13 cellular contexts compared by ENCODE assay signal in the genomic region with DNA sequence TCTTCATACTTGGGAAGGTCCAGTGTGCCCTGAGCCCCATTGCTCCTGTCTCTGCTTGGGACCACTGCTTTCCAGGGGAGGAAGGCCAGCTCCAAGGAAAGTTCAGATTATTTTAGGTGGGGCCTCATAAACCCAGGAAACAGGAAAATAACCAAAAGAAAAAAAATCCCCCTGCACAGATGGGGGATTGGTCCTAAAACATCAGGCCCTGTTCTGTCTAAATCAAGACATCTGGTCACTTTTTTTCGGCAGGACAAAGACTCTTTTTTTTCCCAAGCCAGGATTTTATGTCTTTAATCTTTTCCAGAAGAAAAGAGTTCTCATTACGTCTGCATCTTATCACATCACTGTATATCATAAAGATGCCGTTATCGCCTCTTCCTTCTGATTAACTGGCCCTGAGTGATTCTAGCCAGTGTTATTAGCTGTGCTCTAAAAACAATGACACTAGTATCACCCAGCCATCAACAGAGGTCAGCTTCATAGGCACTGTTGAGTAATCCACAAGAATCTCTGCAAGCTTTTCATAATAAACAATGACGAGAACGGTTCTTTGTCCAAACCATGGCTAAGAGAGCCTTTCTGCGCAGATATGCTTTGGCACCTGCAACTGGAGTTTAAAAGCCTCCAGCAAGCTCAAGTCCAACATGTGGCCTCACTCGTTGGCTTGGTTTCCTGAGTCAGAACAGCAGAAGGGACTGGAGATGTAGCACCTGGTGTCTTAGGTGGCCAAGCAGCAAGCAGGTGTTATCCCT.
A peak's percentile ranks its signal among the peaks of the same experiment; 100 is the strongest.
DNase-seq lines count a peak whose midpoint lies in the region; ATAC-seq lines count a peak whose summit lies in the region.
"Had no signal": no experiment of that assay in that cellular context is flagged by ENCODE, and none has a peak within 500 bp of the region (broad histone marks: within the 10 kb centered on the region; RNA-seq: fewer than 3 reads in every experiment).

No MANE protein-coding gene starts in this region.

- POLR2A ChIA-PET in naive thymus-derived CD8-positive, alpha-beta T cell (lab: Charles Lee): no interaction called here

- peaks cover 0 to 5% (median 0%) of the 10 kb centered on the region in 4 donors for H3K4me1 Mint-ChIP-seq in naive thymus-derived CD8-positive, alpha-beta T cell
- H3K4me1 Mint-ChIP-seq: activated naive CD4-positive, alpha-beta T cell treated with anti-CD3 and anti-CD28 coated beads, Interleukin-2, amount 10 ng/mL, durations not matched to agents 7 days and 5 days; CD4-positive, alpha-beta memory T cell had no signal

- peak; percentile 66 for DNase-seq in COLO829 (ENCODE audit: low spot score)
- peak in 33 of 58 donors; percentile 7 to 87 (median 42) for DNase-seq in anterior cingulate cortex (lab: John Stamatoyannopoulos, UW)
- peak; percentile 96 for DNase-seq in globus pallidus (ENCODE audit: low spot score)
- peak; percentile 78 for DNase-seq in sciatic nerve (ENCODE audit: low spot score)
- DNase-seq in activated CD4-positive, alpha-beta T cell treated with anti-CD3 and anti-CD28 coated beads, Interleukin-2, amount 50 U/mL, for 4 hours: no peak
- DNase-seq in naive thymus-derived CD8-positive, alpha-beta T cell: no peak
- DNase-seq in mesenteric fat pad (ENCODE audit: low spot score): no peak
- DNase-seq: activated CD4-positive, alpha-beta T cell treated with anti-CD3 and anti-CD28 coated beads for 1 hour; activated naive CD4-positive, alpha-beta T cell treated with anti-CD3 and anti-CD28 coated beads, Interleukin-2, amount 10 ng/mL, durations not matched to agents 7 days and 5 days; CD4-positive, alpha-beta memory T cell; NCI-H1105 treated with DMSO at 0.1 percent for 48 hours; nephron progenitor cell had no signal

- no peak overlapping the region for H3K27ac Mint-ChIP-seq in naive thymus-derived CD8-positive, alpha-beta T cell
- H3K27ac Mint-ChIP-seq: activated naive CD4-positive, alpha-beta T cell treated with anti-CD3 and anti-CD28 coated beads, Interleukin-2, amount 10 ng/mL, durations not matched to agents 7 days and 5 days; CD4-positive, alpha-beta memory T cell; nephron progenitor cell had no signal

- H3K27me3 Mint-ChIP-seq in naive thymus-derived CD8-positive, alpha-beta T cell: peaks cover 0 to 8% (median 2%) of the 10 kb centered on the region in 5 donors
- H3K27me3 Mint-ChIP-seq: activated naive CD4-positive, alpha-beta T cell treated with anti-CD3 and anti-CD28 coated beads, Interleukin-2, amount 10 ng/mL, durations not matched to agents 7 days and 5 days had no signal

- ATAC-seq in sciatic nerve (peak; percentile 94), HG02798 (IDR thresholded peaks at IDR 0.05; ENCODE audit: poor library complexity, unreplicated experiment) (no peak)
- ATAC-seq in naive thymus-derived CD8-positive, alpha-beta T cell: no peak

- intact Hi-C loops in sciatic nerve (cut with DNase I): no loop called here

- H3K9me3 Mint-ChIP-seq in naive thymus-derived CD8-positive, alpha-beta T cell: no peaks in the 10 kb centered on the region
- H3K9me3 Mint-ChIP-seq: activated naive CD4-positive, alpha-beta T cell treated with anti-CD3 and anti-CD28 coated beads, Interleukin-2, amount 10 ng/mL, durations not matched to agents 7 days and 5 days; CD4-positive, alpha-beta memory T cell; nephron progenitor cell had no signal

- no peaks in the 10 kb centered on the region for H3K36me3 Mint-ChIP-seq in naive thymus-derived CD8-positive, alpha-beta T cell
- H3K36me3 Mint-ChIP-seq: activated naive CD4-positive, alpha-beta T cell treated with anti-CD3 and anti-CD28 coated beads, Interleukin-2, amount 10 ng/mL, durations not matched to agents 7 days and 5 days; CD4-positive, alpha-beta memory T cell had no signal

- no peak overlapping the region for H3K4me3 Mint-ChIP-seq in naive thymus-derived CD8-positive, alpha-beta T cell
- H3K4me3 Mint-ChIP-seq: activated naive CD4-positive, alpha-beta T cell treated with anti-CD3 and anti-CD28 coated beads, Interleukin-2, amount 10 ng/mL, durations not matched to agents 7 days and 5 days; CD4-positive, alpha-beta memory T cell; nephron progenitor cell had no signal

Comparison
In these comparisons a context has a peak if more than half of its experiments do, and no peak if none do; other contexts are left out.
1. DNase-seq: peak in COLO829 (single experiment), anterior cingulate cortex (33 of 58), globus pallidus (single experiment) and sciatic nerve (single experiment); none in activated CD4-positive, alpha-beta T cell treated with anti-CD3 and anti-CD28 coated beads, Interleukin-2, amount 50 U/mL, for 4 hours (0 of 2), naive thymus-derived CD8-positive, alpha-beta T cell (0 of 10) and mesenteric fat pad (single experiment).